In the genomic region with DNA sequence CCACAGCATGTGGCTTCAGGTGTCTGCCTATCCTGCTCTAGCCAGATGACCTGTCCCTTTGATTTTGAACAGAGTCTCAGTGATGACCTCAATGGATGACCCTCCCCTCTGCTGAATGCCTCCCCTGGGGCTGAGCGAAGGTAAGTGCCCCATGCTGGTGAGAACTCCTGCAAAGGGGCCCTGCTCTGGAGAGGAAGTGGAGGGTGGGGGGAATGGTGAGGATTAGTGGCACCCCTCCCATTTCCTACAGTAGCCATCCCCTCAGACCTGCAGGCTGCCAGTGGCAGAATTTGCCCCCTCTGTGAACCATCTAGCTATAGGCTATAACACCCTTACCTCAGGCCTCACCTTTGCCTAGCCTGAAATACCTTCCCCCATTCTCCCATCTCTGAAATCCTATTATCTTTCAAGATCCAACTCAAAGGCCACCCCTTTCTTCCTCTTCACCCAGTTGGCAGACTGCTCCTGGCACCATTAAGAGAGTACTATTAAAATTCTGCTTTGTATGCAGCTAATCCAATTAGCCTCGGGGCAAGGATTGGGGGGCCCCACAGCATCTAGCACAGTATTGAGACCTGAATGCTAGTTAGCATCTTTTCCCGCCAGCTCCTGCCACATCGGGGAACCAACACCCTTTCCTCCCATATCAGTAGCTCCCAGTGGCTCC, we compare ENCODE assay signal across 1 cellular context.
TF ChIP-seq lines count a peak whose summit lies in the region.

No MANE protein-coding gene starts in this region.

TF ChIP-seq in SK-N-SH, 30 proteins besides CTCF, POLR2A, EP300 and RAD21:
- TF ChIP-seq TCF12 (IDR thresholded peaks at IDR 0.05): no peak
- no peak for TF ChIP-seq GATA2 (CRISPR knock-in tag; IDR thresholded peaks at IDR 0.05)
- TF ChIP-seq, protein P1, sequence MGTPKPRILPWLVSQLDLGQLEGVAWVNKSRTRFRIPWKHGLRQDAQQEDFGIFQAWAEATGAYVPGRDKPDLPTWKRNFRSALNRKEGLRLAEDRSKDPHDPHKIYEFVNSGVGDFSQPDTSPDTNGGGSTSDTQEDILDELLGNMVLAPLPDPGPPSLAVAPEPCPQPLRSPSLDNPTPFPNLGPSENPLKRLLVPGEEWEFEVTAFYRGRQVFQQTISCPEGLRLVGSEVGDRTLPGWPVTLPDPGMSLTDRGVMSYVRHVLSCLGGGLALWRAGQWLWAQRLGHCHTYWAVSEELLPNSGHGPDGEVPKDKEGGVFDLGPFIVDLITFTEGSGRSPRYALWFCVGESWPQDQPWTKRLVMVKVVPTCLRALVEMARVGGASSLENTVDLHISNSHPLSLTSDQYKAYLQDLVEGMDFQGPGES (IDR thresholded peaks at IDR 0.05; ENCODE audit: low read depth, low read length): no peak
- TF ChIP-seq NRF1 (IDR thresholded peaks at IDR 0.05; ENCODE audit: low read depth, low read length): no peak
- no peak for TF ChIP-seq RFX5 (IDR thresholded peaks at IDR 0.05; ENCODE audit: low read length)
- no peak for TF ChIP-seq ELF1 (IDR thresholded peaks at IDR 0.05)
- no peak for TF ChIP-seq RCOR1 (IDR thresholded peaks at IDR 0.05; ENCODE audit: low read length)
- TF ChIP-seq, protein P2, sequence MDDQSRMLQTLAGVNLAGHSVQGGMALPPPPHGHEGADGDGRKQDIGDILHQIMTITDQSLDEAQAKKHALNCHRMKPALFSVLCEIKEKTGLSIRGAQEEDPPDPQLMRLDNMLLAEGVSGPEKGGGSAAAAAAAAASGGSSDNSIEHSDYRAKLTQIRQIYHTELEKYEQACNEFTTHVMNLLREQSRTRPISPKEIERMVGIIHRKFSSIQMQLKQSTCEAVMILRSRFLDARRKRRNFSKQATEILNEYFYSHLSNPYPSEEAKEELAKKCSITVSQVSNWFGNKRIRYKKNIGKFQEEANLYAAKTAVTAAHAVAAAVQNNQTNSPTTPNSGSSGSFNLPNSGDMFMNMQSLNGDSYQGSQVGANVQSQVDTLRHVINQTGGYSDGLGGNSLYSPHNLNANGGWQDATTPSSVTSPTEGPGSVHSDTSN (IDR thresholded peaks at IDR 0.05): no peak
- no peak for TF ChIP-seq POLR2AphosphoS5 (IDR thresholded peaks at IDR 0.05; ENCODE audit: low read depth, low read length)
- TF ChIP-seq SMC3 (IDR thresholded peaks at IDR 0.05; ENCODE audit: low read depth, low read length): no peak
- TF ChIP-seq, protein P3, sequence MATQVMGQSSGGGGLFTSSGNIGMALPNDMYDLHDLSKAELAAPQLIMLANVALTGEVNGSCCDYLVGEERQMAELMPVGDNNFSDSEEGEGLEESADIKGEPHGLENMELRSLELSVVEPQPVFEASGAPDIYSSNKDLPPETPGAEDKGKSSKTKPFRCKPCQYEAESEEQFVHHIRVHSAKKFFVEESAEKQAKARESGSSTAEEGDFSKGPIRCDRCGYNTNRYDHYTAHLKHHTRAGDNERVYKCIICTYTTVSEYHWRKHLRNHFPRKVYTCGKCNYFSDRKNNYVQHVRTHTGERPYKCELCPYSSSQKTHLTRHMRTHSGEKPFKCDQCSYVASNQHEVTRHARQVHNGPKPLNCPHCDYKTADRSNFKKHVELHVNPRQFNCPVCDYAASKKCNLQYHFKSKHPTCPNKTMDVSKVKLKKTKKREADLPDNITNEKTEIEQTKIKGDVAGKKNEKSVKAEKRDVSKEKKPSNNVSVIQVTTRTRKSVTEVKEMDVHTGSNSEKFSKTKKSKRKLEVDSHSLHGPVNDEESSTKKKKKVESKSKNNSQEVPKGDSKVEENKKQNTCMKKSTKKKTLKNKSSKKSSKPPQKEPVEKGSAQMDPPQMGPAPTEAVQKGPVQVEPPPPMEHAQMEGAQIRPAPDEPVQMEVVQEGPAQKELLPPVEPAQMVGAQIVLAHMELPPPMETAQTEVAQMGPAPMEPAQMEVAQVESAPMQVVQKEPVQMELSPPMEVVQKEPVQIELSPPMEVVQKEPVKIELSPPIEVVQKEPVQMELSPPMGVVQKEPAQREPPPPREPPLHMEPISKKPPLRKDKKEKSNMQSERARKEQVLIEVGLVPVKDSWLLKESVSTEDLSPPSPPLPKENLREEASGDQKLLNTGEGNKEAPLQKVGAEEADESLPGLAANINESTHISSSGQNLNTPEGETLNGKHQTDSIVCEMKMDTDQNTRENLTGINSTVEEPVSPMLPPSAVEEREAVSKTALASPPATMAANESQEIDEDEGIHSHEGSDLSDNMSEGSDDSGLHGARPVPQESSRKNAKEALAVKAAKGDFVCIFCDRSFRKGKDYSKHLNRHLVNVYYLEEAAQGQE (IDR thresholded peaks at IDR 0.05; ENCODE audit: low read depth, low read length): no peak
